ENCODE assay signal across 9 cellular contexts in the genomic region with DNA sequence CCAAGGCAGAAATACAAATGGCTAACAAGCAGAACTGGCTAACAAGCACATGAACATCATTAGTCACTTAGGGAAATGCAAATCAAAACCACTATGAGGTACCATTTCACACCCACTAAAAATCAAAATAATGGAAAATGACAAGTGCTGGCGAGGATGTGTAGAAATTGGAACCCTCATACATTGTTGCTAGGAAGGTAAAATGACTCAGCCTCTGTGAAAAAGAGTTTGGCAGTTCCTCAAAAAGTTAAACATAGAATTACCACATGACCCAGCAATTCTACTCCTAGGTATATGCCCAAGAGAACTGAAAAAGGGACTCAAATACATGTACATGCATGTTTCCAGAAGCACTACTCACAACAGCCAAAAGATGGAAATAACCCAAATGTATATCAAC. TPM values are rescaled to one million over a fixed set of nuclear protein-coding genes. Genes with fewer than 3 reads are reported as not detected.
DNase-seq lines count a peak whose midpoint lies in the region; ATAC-seq and TF ChIP-seq lines count a peak whose summit lies in the region.
"Had no signal": no experiment of that assay in that cellular context is flagged by ENCODE, and none has a peak within 500 bp of the region (broad histone marks: within the 10 kb centered on the region; RNA-seq: fewer than 3 reads in every experiment).

No MANE protein-coding gene starts in this region.

- CTCF ChIA-PET in activated CD8-positive, alpha-beta memory T cell treated with anti-CD3 and anti-CD28 coated beads, Interleukin-2, amount 10 ng/mL, durations not matched to agents 7 days and 5 days (lab: Charles Lee) = no interaction called here

- H3K36me3 Mint-ChIP-seq in activated CD8-positive, alpha-beta memory T cell treated with anti-CD3 and anti-CD28 coated beads, Interleukin-2, amount 10 ng/mL, durations not matched to agents 7 days and 5 days = peaks cover 30% of the 10 kb centered on the region

- TF ChIP-seq CTCF in retinal pigment epithelial cell (conservative IDR thresholded peaks at IDR 0.05; ENCODE audit: low read depth, low read length) (no peak), dorsolateral prefrontal cortex (IDR thresholded peaks at IDR 0.05 in 54 of 56, conservative IDR thresholded peaks at IDR 0.05 in 2 of 56; ENCODE audit: low read depth in 1 of 56, partially characterized antibody in 56 of 56) (no peak)

- no peaks in the 10 kb centered on the region for H3K9me3 Mint-ChIP-seq in activated CD8-positive, alpha-beta memory T cell treated with anti-CD3 and anti-CD28 coated beads, Interleukin-2, amount 10 ng/mL, durations not matched to agents 7 days and 5 days (ENCODE audit: low read depth)

- intact Hi-C loops in dorsolateral prefrontal cortex (cut with DNase I) = no loop called here

- H3K27ac Mint-ChIP-seq in activated CD8-positive, alpha-beta memory T cell treated with anti-CD3 and anti-CD28 coated beads, Interleukin-2, amount 10 ng/mL, durations not matched to agents 7 days and 5 days = no peak overlapping the region

- no peak overlapping the region for H3K4me3 Mint-ChIP-seq in activated CD8-positive, alpha-beta memory T cell treated with anti-CD3 and anti-CD28 coated beads, Interleukin-2, amount 10 ng/mL, durations not matched to agents 7 days and 5 days

- no peak overlapping the region for H3K27ac ChIP-seq in dorsolateral prefrontal cortex
- H3K27ac ChIP-seq: lower lobe of right lung had no signal

- peaks cover 20% of the 10 kb centered on the region for H3K4me1 Mint-ChIP-seq in activated CD8-positive, alpha-beta memory T cell treated with anti-CD3 and anti-CD28 coated beads, Interleukin-2, amount 10 ng/mL, durations not matched to agents 7 days and 5 days

- H3K27me3 ChIP-seq in dorsolateral prefrontal cortex = no peaks in the 10 kb centered on the region

- peak; percentile 60 for ATAC-seq in activated CD8-positive, alpha-beta memory T cell treated with anti-CD3 and anti-CD28 coated beads, Interleukin-2, amount 10 ng/mL, durations not matched to agents 7 days and 5 days
- no peak for ATAC-seq in HG03520 (IDR thresholded peaks at IDR 0.05; ENCODE audit: unreplicated experiment)

- H3K4me3 ChIP-seq in retinal pigment epithelial cell (ENCODE audit: low read length) = no peak overlapping the region
- H3K4me3 ChIP-seq in dorsolateral prefrontal cortex = no peak overlapping the region
- H3K4me3 ChIP-seq: lower lobe of right lung had no signal

- DNase-seq in activated CD8-positive, alpha-beta memory T cell treated with anti-CD3 and anti-CD28 coated beads, Interleukin-2, amount 10 ng/mL, durations not matched to agents 7 days and 5 days = no peak
- no peak for DNase-seq in activated CD8-positive, alpha-beta memory T cell treated with anti-CD3 and anti-CD28 coated beads, Interleukin-2, amount 50 U/mL, for 48 hours
- peak; percentile 40 to 73 for DNase-seq in Kasumi-1 (lab: John Stamatoyannopoulos, UW)
- peak; percentile 34 for DNase-seq in amniotic epithelial cell (ENCODE audit: low read depth)
- peak; percentile 81 for DNase-seq in retinal pigment epithelial cell (ENCODE audit: low read depth)
- DNase-seq in SK-N-DZ (ENCODE audit: low spot score) = no peak
- no peak for DNase-seq in dorsolateral prefrontal cortex
- DNase-seq: lower lobe of right lung had no signal

- H3K27me3 Mint-ChIP-seq in activated CD8-positive, alpha-beta memory T cell treated with anti-CD3 and anti-CD28 coated beads, Interleukin-2, amount 10 ng/mL, durations not matched to agents 7 days and 5 days = no peaks in the 10 kb centered on the region

RNA-seq across cellular contexts. Expression of gene ANAPC16, which starts 52.8 kb away (rescaled TPM):
- total RNA-seq in activated CD8-positive, alpha-beta memory T cell treated with anti-CD3 and anti-CD28 coated beads, Interleukin-2, amount 10 ng/mL, durations not matched to agents 7 days and 5 days = 10 to 100 TPM; 61.4 to 67.6 TPM
- polyA plus RNA-seq in SK-N-DZ (2014; cell fraction: cytosol; rRNA removed) = 96.1 and 104 TPM in 2 replicates
- 51.8 and 51.9 TPM in 2 replicates for polyA plus RNA-seq in SK-N-DZ (2014; cell fraction: nucleus; rRNA removed)
- total RNA-seq in dorsolateral prefrontal cortex = 10 to 100 TPM; 27.8 to 74.8 (median 40.9) TPM

RNA-seq across cellular contexts. Expression of gene ASCC1, which starts 53.1 kb away (rescaled TPM):
- total RNA-seq in activated CD8-positive, alpha-beta memory T cell treated with anti-CD3 and anti-CD28 coated beads, Interleukin-2, amount 10 ng/mL, durations not matched to agents 7 days and 5 days = 10 to 100 TPM; 34.9 to 36.8 TPM
- 39.5 and 50.1 TPM in 2 replicates for polyA plus RNA-seq in SK-N-DZ (2014; cell fraction: cytosol; rRNA removed)
- 23.2 and 23.7 TPM in 2 replicates for polyA plus RNA-seq in SK-N-DZ (2014; cell fraction: nucleus; rRNA removed)
- 10 to 100 TPM; 22.8 to 68.2 (median 40.7) TPM for total RNA-seq in dorsolateral prefrontal cortex

Comparison
In these comparisons a context has a peak if more than half of its experiments do, and no peak if none do; other contexts are left out.
1. DNase-seq: peak in Kasumi-1 (2 of 2), amniotic epithelial cell (single experiment) and retinal pigment epithelial cell (single experiment); none in activated CD8-positive, alpha-beta memory T cell treated with anti-CD3 and anti-CD28 coated beads, Interleukin-2, amount 10 ng/mL, durations not matched to agents 7 days and 5 days (single experiment), activated CD8-positive, alpha-beta memory T cell treated with anti-CD3 and anti-CD28 coated beads, Interleukin-2, amount 50 U/mL, for 48 hours (single experiment), SK-N-DZ (single experiment) and dorsolateral prefrontal cortex (0 of 10).